Comparison of ENCODE assay signal across 8 cellular contexts in genomic region chr3:105518806-105519418, GRCh38.
DNase-seq lines count a peak whose midpoint lies in the region; ATAC-seq, FAIRE-seq and TF ChIP-seq lines count a peak whose summit lies in the region.

No MANE protein-coding gene starts in this region.

- FAIRE-seq in pancreas (lab: Jason Lieb, UNC) = peak; percentile 93

- H3K9me3 ChIP-seq in WERI-Rb-1 (ENCODE audit: severe bottlenecking) (no peaks in the 10 kb centered on the region), pancreas (no peaks in the 10 kb centered on the region)

- no peak overlapping the region for H3K27ac ChIP-seq in WERI-Rb-1
- H3K27ac ChIP-seq in pancreas = no peak overlapping the region

- peaks cover 0 to 6% (median 0%) of the 10 kb centered on the region in 3 donors for H3K4me1 ChIP-seq in pancreas

- ATAC-seq in GM18907 (IDR thresholded peaks at IDR 0.05; ENCODE audit: unreplicated experiment) (peak; percentile 92), HG03060 (IDR thresholded peaks at IDR 0.05; ENCODE audit: low read depth, unreplicated experiment) (peak; percentile 88), pancreas (peak; percentile 73 to 89 (median 87))

- WGBS in pancreas, 2 donors = 1% methylated on average over 4 of the region's 4 CpGs

- H3K36me3 ChIP-seq in WERI-Rb-1 (no peaks in the 10 kb centered on the region), pancreas (no peaks in the 10 kb centered on the region)

- intact Hi-C loops in pancreas (cut with DNase I) = no loop called here

- H3K27me3 ChIP-seq in WERI-Rb-1 (ENCODE audit: insufficient read depth, low read depth, severe bottlenecking) = no peaks in the 10 kb centered on the region
- H3K27me3 ChIP-seq in pancreas = no peaks in the 10 kb centered on the region

- TF ChIP-seq CTCF in WERI-Rb-1 (IDR thresholded peaks at IDR 0.05; ENCODE audit: low read depth, low read length) (peak; percentile 34; the same call in 1 of the 2 replicates), fibroblast of villous mesenchyme (IDR thresholded peaks at IDR 0.05; ENCODE audit: insufficient read depth, low read depth, low read length) (peak; percentile 57), pancreas (IDR thresholded peaks at IDR 0.05) (peak; percentile 20 to 59 (median 46))

- H3K4me3 ChIP-seq in WERI-Rb-1 (ENCODE audit: low read depth, low read length) (no peak overlapping the region), fibroblast of villous mesenchyme (ENCODE audit: low read depth, low read length) (no peak overlapping the region), pancreas (no peak overlapping the region)

- peak; percentile 89 for DNase-seq in DMS 273 (lab: John Stamatoyannopoulos, UW; ENCODE audit: unreplicated experiment)
- peak; percentile 59 for DNase-seq in NCI-H2081 treated with DMSO at 0.1 percent for 48 hours (lab: John Stamatoyannopoulos, UW)
- DNase-seq in WERI-Rb-1 = peak; percentile 18
- peak; percentile 78 for DNase-seq in fibroblast of villous mesenchyme (ENCODE audit: low read depth)
- no peak for DNase-seq in pancreas
- no peak for DNase-seq in activated effector memory CD4-positive, alpha-beta T cell treated with Interleukin-2 at 50 U/mL for 16 hours

Comparison
In these comparisons a context has a peak if more than half of its experiments do, and no peak if none do; other contexts are left out.
1. DNase-seq: peak in DMS 273 (single experiment), NCI-H2081 treated with DMSO at 0.1 percent for 48 hours (single experiment), WERI-Rb-1 (single experiment) and fibroblast of villous mesenchyme (single experiment); none in pancreas (0 of 6) and activated effector memory CD4-positive, alpha-beta T cell treated with Interleukin-2 at 50 U/mL for 16 hours (single experiment).
2. Peak in every context shown above with its lines, with median percentiles within 50 percentile points of each other: ATAC-seq and CTCF ChIP-seq.